In genomic region chr3:60599586-60599985, GRCh38 we compare ENCODE assay signal across 29 cellular contexts.
"Had no signal": no experiment of that assay in that cellular context is flagged by ENCODE, and none has a peak within 500 bp of the region (broad histone marks: within the 10 kb centered on the region; RNA-seq: fewer than 3 reads in every experiment).

No MANE protein-coding gene starts in this region.

- H3K9ac ChIP-seq: neural progenitor cell, parathyroid adenoma had no signal

- H3K27ac Mint-ChIP-seq: naive thymus-derived CD4-positive, alpha-beta T cell; natural killer cell; neural progenitor cell; stimulated activated effector memory CD8-positive, alpha-beta T cell treated with anti-CD3 and anti-CD28 coated beads, Interleukin-12 subunit alpha, Interleukin-12 subunit beta, amount 100 ng/mL, for 72 hours; stimulated activated naive B cell treated with anti-CD40 and anti-IgM and Interleukin-4, amounts not matched to agents 10 μg/mL and 1 μg/mL and 100 μg/mL, for 72 hours; stimulated activated naive CD8-positive, alpha-beta T cell treated with anti-CD3 and anti-CD28 coated beads, Interleukin-15, Interleukin-2, amounts not matched to agents 100 ng/mL and 50 ng/mL, for 24 hours had no signal

- H3K4me3 Mint-ChIP-seq: naive thymus-derived CD4-positive, alpha-beta T cell; natural killer cell; nephron; neural progenitor cell; stimulated activated effector memory CD8-positive, alpha-beta T cell treated with anti-CD3 and anti-CD28 coated beads, Interleukin-12 subunit alpha, Interleukin-12 subunit beta, amount 100 ng/mL, for 72 hours; stimulated activated naive B cell treated with anti-CD40 and anti-IgM and Interleukin-4, amounts not matched to agents 10 μg/mL and 1 μg/mL and 100 μg/mL, for 72 hours; stimulated activated naive CD8-positive, alpha-beta T cell treated with anti-CD3 and anti-CD28 coated beads, Interleukin-15, Interleukin-2, amounts not matched to agents 100 ng/mL and 50 ng/mL, for 24 hours; type B pancreatic cell had no signal

- H3K9me3 ChIP-seq: ovary, psoas muscle, right lobe of liver, sigmoid colon, spleen, stomach, thoracic aorta, thyroid gland, tibial nerve, upper lobe of right lung, uterus had no signal

- H3K27ac ChIP-seq: neural progenitor cell, ovary, parathyroid adenoma, psoas muscle, right lobe of liver, sigmoid colon, spleen, stomach, thoracic aorta, thyroid gland, tibial nerve, upper lobe of right lung, uterus had no signal

- H3K27me3 ChIP-seq: neural progenitor cell, ovary, right lobe of liver, sigmoid colon, spleen, stomach, thyroid gland, tibial nerve, upper lobe of right lung, uterus had no signal

- DNase-seq: naive thymus-derived CD4-positive, alpha-beta T cell; natural killer cell; occipital lobe; ovary; posterior cingulate gyrus; psoas muscle; right cardiac atrium; right lobe of liver; sigmoid colon; small intestine; spleen; stimulated activated CD4-positive, alpha-beta T cell treated with anti-CD3 and anti-CD28 coated beads, Interleukin-12 subunit alpha, Interleukin-12 subunit beta, amount 100 ng/mL, for 4 hours; stimulated activated CD4-positive, alpha-beta T cell treated with anti-CD3 and anti-CD28 coated beads, Interleukin-1b, Interleukin-23, amount 100 ng/mL, for 48 hours; stimulated activated CD4-positive, alpha-beta T cell treated with anti-CD3 and anti-CD28 coated beads, Interleukin-2, amount 100 ng/mL, for 48 hours; stimulated activated CD4-positive, alpha-beta T cell treated with anti-CD3 and anti-CD28 coated beads, Interleukin-4, amount 100 ng/mL, for 24 hours; stimulated activated naive B cell treated with anti-CD40 and anti-IgM and Interleukin-4, amounts not matched to agents 10 μg/mL and 1 μg/mL and 100 μg/mL, for 72 hours; stimulated activated naive CD4-positive, alpha-beta T cell treated with Interleukin-2 at 50 U/mL for 16 hours; stomach; thyroid gland; upper lobe of right lung; uterus had no signal

- H3K9me3 Mint-ChIP-seq: natural killer cell; nephron; neural progenitor cell; stimulated activated effector memory CD8-positive, alpha-beta T cell treated with anti-CD3 and anti-CD28 coated beads, Interleukin-12 subunit alpha, Interleukin-12 subunit beta, amount 100 ng/mL, for 72 hours; stimulated activated naive B cell treated with anti-CD40 and anti-IgM and Interleukin-4, amounts not matched to agents 10 μg/mL and 1 μg/mL and 100 μg/mL, for 72 hours; stimulated activated naive CD8-positive, alpha-beta T cell treated with anti-CD3 and anti-CD28 coated beads, Interleukin-15, Interleukin-2, amounts not matched to agents 100 ng/mL and 50 ng/mL, for 24 hours; type B pancreatic cell had no signal

- H3K4me3 ChIP-seq: neural progenitor cell, ovary, psoas muscle, right lobe of liver, sigmoid colon, spleen, stomach, thoracic aorta, thyroid gland, tibial nerve, upper lobe of right lung, uterus had no signal

- H3K36me3 ChIP-seq: neural progenitor cell, ovary, right lobe of liver, sigmoid colon, spleen, stomach, thoracic aorta, thyroid gland, tibial nerve, upper lobe of right lung, uterus had no signal

- H3K79me2 ChIP-seq: parathyroid adenoma had no signal

- H3K36me3 Mint-ChIP-seq: natural killer cell; neural progenitor cell; stimulated activated effector memory CD8-positive, alpha-beta T cell treated with anti-CD3 and anti-CD28 coated beads, Interleukin-12 subunit alpha, Interleukin-12 subunit beta, amount 100 ng/mL, for 72 hours; type B pancreatic cell had no signal

- H3K4me1 Mint-ChIP-seq: neural progenitor cell had no signal

- H3K4me2 ChIP-seq: neural progenitor cell had no signal

- H2AFZ ChIP-seq: neural progenitor cell, parathyroid adenoma had no signal

- ATAC-seq: naive thymus-derived CD4-positive, alpha-beta T cell; natural killer cell; psoas muscle; right cardiac atrium; stimulated activated effector memory CD8-positive, alpha-beta T cell treated with anti-CD3 and anti-CD28 coated beads, Interleukin-12 subunit alpha, Interleukin-12 subunit beta, amount 100 ng/mL, for 72 hours; stimulated activated naive B cell treated with anti-CD40 and anti-IgM and Interleukin-4, amounts not matched to agents 10 μg/mL and 1 μg/mL and 100 μg/mL, for 72 hours; upper lobe of right lung had no signal

- H3K4me1 ChIP-seq: parathyroid adenoma, psoas muscle, thyroid gland, uterus had no signal
